ENCODE assay signal across 12 cellular contexts in the genomic region with DNA sequence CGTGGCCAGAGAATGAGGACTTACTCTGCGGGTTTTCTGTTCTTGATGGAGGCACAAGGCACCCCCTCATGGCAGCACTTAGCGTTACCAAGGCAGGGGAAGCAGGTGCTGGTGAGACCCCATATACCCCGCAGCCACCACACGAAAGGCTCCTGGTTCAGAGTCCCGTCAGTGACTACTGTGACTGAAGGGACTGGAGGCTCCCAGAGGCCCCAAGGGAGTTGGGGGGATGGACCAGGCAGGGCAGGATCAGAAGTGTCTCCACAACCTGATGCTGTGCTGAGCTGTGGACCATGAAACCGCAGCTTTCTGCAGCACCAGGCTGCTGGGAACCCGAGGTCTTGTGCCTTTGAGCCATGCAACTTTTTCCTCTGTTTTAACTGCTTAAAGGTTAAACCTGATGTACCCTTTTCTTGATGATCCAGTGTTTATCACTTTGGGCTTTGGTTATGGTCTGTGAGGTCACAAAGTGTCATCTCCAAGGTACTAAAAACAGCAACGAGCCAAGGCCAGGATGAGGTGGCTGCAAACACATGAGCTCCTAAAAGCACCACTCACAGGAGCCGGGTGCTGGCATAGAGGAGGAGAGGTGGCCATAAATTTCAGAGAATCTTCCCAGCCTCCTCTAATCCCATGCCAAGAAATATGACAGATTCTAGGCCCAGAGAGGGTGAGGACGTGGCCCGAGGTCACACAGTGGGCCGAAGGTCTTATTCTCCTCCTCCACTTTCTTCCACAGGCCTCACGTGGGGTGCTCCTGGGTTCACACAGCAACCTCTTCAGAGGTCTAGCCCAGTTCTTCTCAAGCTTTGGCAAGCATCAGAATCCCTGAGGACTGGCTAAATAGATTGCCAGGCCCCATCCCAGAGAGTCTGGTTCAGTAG. TPM values are rescaled to one million over a fixed set of nuclear protein-coding genes. Genes with fewer than 3 reads are reported as not detected.
DNase-seq lines count a peak whose midpoint lies in the region; ATAC-seq and TF ChIP-seq lines count a peak whose summit lies in the region.
"Had no signal": no experiment of that assay in that cellular context is flagged by ENCODE, and none has a peak within 500 bp of the region (broad histone marks: within the 10 kb centered on the region; RNA-seq: fewer than 3 reads in every experiment).

No MANE protein-coding gene starts in this region.

- no peaks in the 10 kb centered on the region for H3K36me3 Mint-ChIP-seq in CD8-positive, alpha-beta memory T cell

- no peaks in the 10 kb centered on the region for H3K27me3 ChIP-seq in SU-DHL-6 (ENCODE audit: low read length)
- H3K27me3 ChIP-seq in CD8-positive, alpha-beta memory T cell (ENCODE audit: insufficient read depth, low read length, poor library complexity, severe bottlenecking), result peaks cover 4% of the 10 kb centered on the region

- no peaks in the 10 kb centered on the region for H3K9me2 ChIP-seq in SU-DHL-6 (replicated peaks; ENCODE audit: insufficient read depth, low read length)

- H3K79me2 ChIP-seq in SU-DHL-6 (ENCODE audit: insufficient read depth, low read length), result no peaks in the 10 kb centered on the region

- H3K36me3 ChIP-seq in SU-DHL-6 (ENCODE audit: low read length), result no peaks in the 10 kb centered on the region
- no peaks in the 10 kb centered on the region for H3K36me3 ChIP-seq in CD8-positive, alpha-beta memory T cell (ENCODE audit: insufficient read depth, low read length)

- POLR2A ChIA-PET in CD8-positive, alpha-beta memory T cell (lab: Charles Lee), result no interaction called here

- H3K27ac ChIP-seq in SU-DHL-6 (ENCODE audit: low read depth, low read length), result peak overlapping the region; percentile 73
- no peak overlapping the region for H3K27ac ChIP-seq in CD8-positive, alpha-beta memory T cell (ENCODE audit: low read depth, low read length)
- H3K27ac ChIP-seq: 22Rv1 had no signal

- TF ChIP-seq CTCF in SU-DHL-6 (IDR thresholded peaks at IDR 0.05; ENCODE audit: insufficient read depth, low read length, poor library complexity, severe bottlenecking), result peak; percentile 14

- peak; percentile 31 for ATAC-seq in HG02623 (IDR thresholded peaks at IDR 0.05; ENCODE audit: unreplicated experiment)
- ATAC-seq in sciatic nerve, result peak; percentile 35
- no peak for ATAC-seq in left ventricle myocardium superior

- no peak overlapping the region for H3K4me3 Mint-ChIP-seq in CD8-positive, alpha-beta memory T cell
- H3K4me3 Mint-ChIP-seq: neural crest cell had no signal

- H3K27ac Mint-ChIP-seq in CD8-positive, alpha-beta memory T cell, result peak overlapping the region in 1 of 8 donors; percentile 17

- no peaks in the 10 kb centered on the region for H4K20me1 ChIP-seq in SU-DHL-6 (ENCODE audit: low read depth, low read length)

- H3K4me3 ChIP-seq in SU-DHL-6 (ENCODE audit: insufficient read depth, low read length, poor library complexity, severe bottlenecking), result no peak overlapping the region
- no peak overlapping the region for H3K4me3 ChIP-seq in CD8-positive, alpha-beta memory T cell (ENCODE audit: low read length)

- H2AFZ ChIP-seq in SU-DHL-6 (ENCODE audit: low read depth, low read length, severe bottlenecking), result no peak overlapping the region

- intact Hi-C loops in sciatic nerve (cut with DNase I), result loop anchor here (10.0 kb wide), 1 partner anchor 120 kb away; no protein-coding TSS in a partner anchor
- intact Hi-C loops in left ventricle myocardium superior (cut with micrococcal nuclease), result loop anchor here (10.0 kb wide), 1 partner anchor 100 kb away; no protein-coding TSS in a partner anchor

- CTCF ChIA-PET in CD8-positive, alpha-beta memory T cell (lab: Charles Lee), result no interaction called here

- peaks cover 37% of the 10 kb centered on the region for H3F3A ChIP-seq in SU-DHL-6 (ENCODE audit: insufficient read depth)

- peak; percentile 33 for DNase-seq in NCI-H2107 treated with DMSO at 0.1 percent for 48 hours (lab: John Stamatoyannopoulos, UW; ENCODE audit: unreplicated experiment)
- DNase-seq in NCI-H2107 (lab: John Stamatoyannopoulos, UW), result no peak
- no peak for DNase-seq in sciatic nerve (ENCODE audit: low spot score)
- no peak for DNase-seq in pons (ENCODE audit: low spot score)
- DNase-seq in left ventricle myocardium superior, result no peak
- DNase-seq in CD8-positive, alpha-beta memory T cell, result no peak
- DNase-seq: cortex of kidney, NCI-H1436 had no signal

- H3K27me3 Mint-ChIP-seq in CD8-positive, alpha-beta memory T cell, result peaks cover 4 to 7% of the 10 kb centered on the region in 2 donors

- H3K9me3 Mint-ChIP-seq in CD8-positive, alpha-beta memory T cell, result no peaks in the 10 kb centered on the region
- H3K9me3 Mint-ChIP-seq: neural crest cell had no signal

- peak overlapping the region; percentile 47 for H3K4me2 ChIP-seq in SU-DHL-6 (ENCODE audit: low read depth, low read length, poor library complexity, severe bottlenecking)

- no peaks in the 10 kb centered on the region for H3K9me3 ChIP-seq in SU-DHL-6 (ENCODE audit: insufficient read depth, low read length)
- no peaks in the 10 kb centered on the region for H3K9me3 ChIP-seq in CD8-positive, alpha-beta memory T cell (ENCODE audit: low read length)

- peaks cover 24 to 32% (median 27%) of the 10 kb centered on the region in 3 donors for H3K4me1 Mint-ChIP-seq in CD8-positive, alpha-beta memory T cell

- peaks cover 28% of the 10 kb centered on the region for H3K4me1 ChIP-seq in CD8-positive, alpha-beta memory T cell (ENCODE audit: insufficient read depth, low read length)

- peak overlapping the region; percentile 18; the same call in 1 of the 2 replicates for H3K9ac ChIP-seq in SU-DHL-6 (ENCODE audit: low read length)

RNA-seq across cellular contexts. Expression of a gene that starts 4.2 kb away (rescaled TPM):
- total RNA-seq in sciatic nerve (192 TPM), left ventricle myocardium superior (30.8 TPM)
- 1 to 10 TPM; 1.5 to 2.8 TPM for total RNA-seq in CD8-positive, alpha-beta memory T cell
- polyA plus RNA-seq in CD8-positive, alpha-beta memory T cell, result 0.06 TPM
